8 cellular contexts compared by ENCODE assay signal in genomic region chr7:95772298-95772770, GRCh38. TPM values are rescaled to one million over a fixed set of nuclear protein-coding genes. Genes with fewer than 3 reads are reported as not detected.
DNase-seq lines count a peak whose midpoint lies in the region; ATAC-seq and TF ChIP-seq lines count a peak whose summit lies in the region.

TSS of gene DYNC1I1 (plus strand) at chr7:95772554. CDS start at chr7:95804730, 32,176 bp downstream.

- peak within 1 kb of the TSS; percentile 79 for H3K4me3 Mint-ChIP-seq in mesothelial cell of epicardium

- H3K27me3 Mint-ChIP-seq in mesothelial cell of epicardium (ENCODE audit: low read depth): peaks cover 19% of the 10 kb centered on the region

- H3K27ac ChIP-seq in AG04450 (ENCODE audit: low read depth, low read length) (no peak within 1 kb of the TSS), VCaP (peak within 1 kb of the TSS; percentile 74)

- POLR2A ChIA-PET in AG04450 (lab: Yijun Ruan, JAX): no interaction called here

- DNase-seq in AG04450 (ENCODE audit: low read depth, low spot score) (no peak), NCI-H146 (lab: John Stamatoyannopoulos, UW) (peak; percentile 92), epithelial cell of proximal tubule (ENCODE audit: low read depth) (no peak), mesothelial cell of epicardium (ENCODE audit: low spot score in 2 of 2, unreplicated experiment in 2 of 2) (peak; percentile 41 to 72)
- DNase-seq in stimulated activated naive CD8-positive, alpha-beta T cell treated with anti-CD3 and anti-CD28 coated beads, Interleukin-15, Interleukin-2, amounts not matched to agents 100 U/mL and 50 U/mL, for 24 hours: peak; percentile 49

- no peak within 1 kb of the TSS for H3K27ac Mint-ChIP-seq in mesothelial cell of epicardium

- H3K27me3 ChIP-seq in AG04450 (ENCODE audit: control insufficient read depth, insufficient read depth, low read length): peaks cover 11% of the 10 kb centered on the region

- peak within 1 kb of the TSS; percentile 50 for H3K4me3 ChIP-seq in AG04450 (ENCODE audit: low read depth, low read length)
- peak within 1 kb of the TSS; percentile 66 for H3K4me3 ChIP-seq in epithelial cell of proximal tubule (ENCODE audit: low read depth, low read length)

- no peaks in the 10 kb centered on the region for H3K36me3 Mint-ChIP-seq in mesothelial cell of epicardium

- TF ChIP-seq CTCF in AG04450 (IDR thresholded peaks at IDR 0.05; ENCODE audit: low read depth, low read length) (no peak), VCaP (conservative IDR thresholded peaks at IDR 0.05) (peak; percentile 25), epithelial cell of proximal tubule (conservative IDR thresholded peaks at IDR 0.05; ENCODE audit: low read depth, low read length) (peak; percentile 0), mesothelial cell of epicardium (IDR thresholded peaks at IDR 0.05; ENCODE audit: unreplicated experiment) (no peak)

- peaks cover 4% of the 10 kb centered on the region for H3K4me1 Mint-ChIP-seq in mesothelial cell of epicardium

- ATAC-seq in GM18517 (IDR thresholded peaks at IDR 0.05; ENCODE audit: unreplicated experiment) (peak; percentile 82), HG02938 (IDR thresholded peaks at IDR 0.05; ENCODE audit: unreplicated experiment) (peak; percentile 81)
- ATAC-seq in stimulated activated naive CD8-positive, alpha-beta T cell treated with anti-CD3 and anti-CD28 coated beads, Interleukin-15, Interleukin-2, amounts not matched to agents 100 U/mL and 50 U/mL, for 24 hours: peak; percentile 82

- CTCF ChIA-PET in AG04450 (lab: Charles Lee): interaction anchor here (1.2 kb wide), 1 partner anchor 1255 kb away, joined by 3 read pairs; no protein-coding TSS in a partner anchor

- no peaks in the 10 kb centered on the region; the same call in 1 of the 2 replicates for H3K9me3 ChIP-seq in AG04450 (ENCODE audit: control insufficient read depth, insufficient read depth, low read length)

- H3K9me3 Mint-ChIP-seq in mesothelial cell of epicardium: no peaks in the 10 kb centered on the region

RNA-seq across cellular contexts. Expression of gene DYNC1I1, which starts in this region (rescaled TPM):
- 0.02 and 0.06 TPM in 2 replicates for polyA plus RNA-seq in AG04450 (2011; rRNA removed)
- polyA minus RNA-seq in AG04450 (2011; rRNA and poly(A)+ RNA removed): not detected in 2 replicates
- total RNA-seq in epithelial cell of proximal tubule (0.06 and 0.14 TPM in 2 replicates), mesothelial cell of epicardium (3.5 to 4.7 TPM (median 4.4 TPM) in 3 replicates)

Comparison
In these comparisons a context has a peak if more than half of its experiments do, and no peak if none do; other contexts are left out.
1. DNase-seq: peak in NCI-H146 (single experiment), mesothelial cell of epicardium (2 of 2) and stimulated activated naive CD8-positive, alpha-beta T cell treated with anti-CD3 and anti-CD28 coated beads, Interleukin-15, Interleukin-2, amounts not matched to agents 100 U/mL and 50 U/mL, for 24 hours (single experiment); none in AG04450 (single experiment) and epithelial cell of proximal tubule (single experiment).
2. CTCF ChIP-seq: peak in VCaP (single experiment) and epithelial cell of proximal tubule (single experiment); none in AG04450 (single experiment) and mesothelial cell of epicardium (single experiment).
3. Peak in every context shown above with its lines, with median percentiles within 50 percentile points of each other: ATAC-seq.